In genomic region chr12:6341439-6342139, GRCh38 we compare ENCODE assay signal across 1 cellular context.
TF ChIP-seq lines count a peak whose summit lies in the region.

Gene TNFRSF1A, minus strand, starts transcription at chr12:6342076. Its CDS starts 262 bp downstream, at chr12:6341814.

TF ChIP-seq in HepG2, 621 proteins besides CTCF, POLR2A, EP300 and RAD21 (continued from another document and continues in another):
- no peak; the same call in 1 of the 2 replicates for TF ChIP-seq MLXIP (CRISPR knock-in tag; IDR thresholded peaks at IDR 0.05; ENCODE audit: borderline replicate concordance)
- no peak for TF ChIP-seq ZNF382 (CRISPR knock-in tag; IDR thresholded peaks at IDR 0.05; ENCODE audit: borderline replicate concordance)
- TF ChIP-seq ZBED4 (CRISPR knock-in tag; IDR thresholded peaks at IDR 0.05; ENCODE audit: borderline replicate concordance): no peak
- TF ChIP-seq GRHL1 (CRISPR knock-in tag; conservative IDR thresholded peaks at IDR 0.05): no peak
- TF ChIP-seq TFAP4 (IDR thresholded peaks at IDR 0.05; ENCODE audit: borderline replicate concordance, low read depth): 0 out of 2 replicates have a peak, but pooled peaks have one; percentile 29
- TF ChIP-seq ZNF784 (CRISPR knock-in tag; IDR thresholded peaks at IDR 0.05; ENCODE audit: borderline replicate concordance): 0 out of 2 replicates have a peak, but pooled peaks have one; percentile 20
- no peak for TF ChIP-seq CREM (IDR thresholded peaks at IDR 0.05)
- TF ChIP-seq CREM (CRISPR knock-in tag; IDR thresholded peaks at IDR 0.05): no peak
- TF ChIP-seq BRF2 (CRISPR knock-in tag; IDR thresholded peaks at IDR 0.05): no peak
- TF ChIP-seq IKZF1 (IDR thresholded peaks at IDR 0.05): no peak
- 0 out of 2 replicates have a peak, but pooled peaks have one; percentile 25 for TF ChIP-seq DMAP1 (CRISPR knock-in tag; IDR thresholded peaks at IDR 0.05)
- no peak for TF ChIP-seq ZNF496 (CRISPR knock-in tag; IDR thresholded peaks at IDR 0.05; ENCODE audit: insufficient replicate concordance)
- no peak for TF ChIP-seq ZNF24 (IDR thresholded peaks at IDR 0.05)
- TF ChIP-seq ZNF468 (CRISPR knock-in tag; IDR thresholded peaks at IDR 0.05): no peak
- peak; percentile 74 for TF ChIP-seq SPEN (CRISPR knock-in tag; IDR thresholded peaks at IDR 0.05; ENCODE audit: low read depth)
- peak; percentile 75 for TF ChIP-seq PATZ1 (CRISPR knock-in tag; IDR thresholded peaks at IDR 0.05)
- 0 out of 2 replicates have a peak, but pooled peaks have one; percentile 22 for TF ChIP-seq ZNF792 (CRISPR knock-in tag; IDR thresholded peaks at IDR 0.05)
- TF ChIP-seq ATF5 (CRISPR knock-in tag; IDR thresholded peaks at IDR 0.05; ENCODE audit: low read depth): no peak
- TF ChIP-seq HOXA3 (CRISPR knock-in tag; IDR thresholded peaks at IDR 0.05): peak; percentile 17; the same call in 1 of the 2 replicates
- no peak for TF ChIP-seq RARG (CRISPR knock-in tag; IDR thresholded peaks at IDR 0.05; ENCODE audit: low read depth)
- no peak for TF ChIP-seq PITX1 (CRISPR knock-in tag; IDR thresholded peaks at IDR 0.05)
- no peak for TF ChIP-seq ZFP36L2 (CRISPR knock-in tag; IDR thresholded peaks at IDR 0.05)
- no peak for TF ChIP-seq PRMT3 (CRISPR knock-in tag; IDR thresholded peaks at IDR 0.05; ENCODE audit: borderline replicate concordance, low read depth)
- TF ChIP-seq NFYC (CRISPR knock-in tag; IDR thresholded peaks at IDR 0.05): no peak
- TF ChIP-seq ZNF142 (CRISPR knock-in tag; IDR thresholded peaks at IDR 0.05): no peak; the same call in 1 of the 2 replicates
- TF ChIP-seq ZFYVE20 (CRISPR knock-in tag; IDR thresholded peaks at IDR 0.05; ENCODE audit: borderline replicate concordance, low read depth): no peak
- no peak for TF ChIP-seq ATF1 (CRISPR knock-in tag; IDR thresholded peaks at IDR 0.05)
- TF ChIP-seq ZNF253 (CRISPR knock-in tag; IDR thresholded peaks at IDR 0.05; ENCODE audit: borderline replicate concordance): no peak; the same call in 1 of the 2 replicates
- TF ChIP-seq ATF7-NPFF (CRISPR knock-in tag; IDR thresholded peaks at IDR 0.05; ENCODE audit: low read depth): peak; percentile 61; the same call in 1 of the 2 replicates
- TF ChIP-seq ZNF564 (CRISPR knock-in tag; IDR thresholded peaks at IDR 0.05): no peak
- TF ChIP-seq HIC2 (CRISPR knock-in tag; IDR thresholded peaks at IDR 0.05; ENCODE audit: low read depth): no peak
- TF ChIP-seq TGIF2 (CRISPR knock-in tag; IDR thresholded peaks at IDR 0.05): peak; percentile 39; the same call in 1 of the 2 replicates
